In the genomic region with DNA sequence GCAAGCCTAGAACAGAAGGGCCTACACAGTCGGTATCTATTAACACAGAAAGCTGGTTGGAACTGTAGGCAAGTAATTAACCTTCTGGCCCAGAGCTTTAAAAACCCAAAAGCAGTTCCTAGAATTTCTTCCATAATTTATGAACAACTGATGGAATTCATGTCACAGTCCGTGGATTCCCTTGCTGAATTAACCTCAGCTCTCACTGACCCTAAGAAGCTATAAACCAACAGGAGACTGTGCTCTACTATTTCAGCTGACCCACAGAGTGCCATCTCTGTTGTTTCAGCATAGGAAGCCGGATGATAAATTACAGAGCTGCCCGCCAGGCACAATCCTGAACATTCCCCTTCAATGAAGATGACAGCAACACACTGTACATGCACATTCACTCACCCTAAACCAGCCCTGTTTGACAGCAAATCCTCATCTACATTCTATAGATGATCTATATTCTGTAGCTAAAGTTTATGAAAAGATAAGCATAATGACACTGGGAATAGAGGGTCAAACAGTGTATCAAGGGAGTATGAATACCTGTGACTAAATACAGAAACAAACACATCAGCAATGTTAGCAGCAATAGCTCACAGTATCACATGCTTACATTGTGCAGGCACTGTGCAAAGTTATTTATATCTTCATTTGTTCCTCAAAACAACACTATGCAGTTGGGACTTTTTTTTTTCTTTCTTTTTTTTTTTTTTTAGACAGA, we compare ENCODE assay signal across 18 cellular contexts.
DNase-seq lines count a peak whose midpoint lies in the region; ATAC-seq and TF ChIP-seq lines count a peak whose summit lies in the region.
"Had no signal": no experiment of that assay in that cellular context is flagged by ENCODE, and none has a peak within 500 bp of the region (broad histone marks: within the 10 kb centered on the region; RNA-seq: fewer than 3 reads in every experiment).

No MANE protein-coding gene starts in this region.

- ATAC-seq in GM18505 (IDR thresholded peaks at IDR 0.05; ENCODE audit: unreplicated experiment) (peak; percentile 90), GM21423 (IDR thresholded peaks at IDR 0.05; ENCODE audit: unreplicated experiment) (peak; percentile 58), HG03159 (IDR thresholded peaks at IDR 0.05; ENCODE audit: unreplicated experiment) (peak; percentile 72), heart right ventricle (peak; percentile 77 to 98 (median 92)), left lobe of liver (no peak)
- ATAC-seq in activated CD4-positive, alpha-beta T cell treated with anti-CD3 and anti-CD28 coated beads for 36 hours = no peak
- ATAC-seq in activated T-helper 17 cell treated with anti-CD3 and anti-CD28 coated beads, Interleukin-2, amount 50 U/mL, for 72 hours (replicated peaks) = no peak
- ATAC-seq: activated CD4-positive, CD25-positive, alpha-beta regulatory T cell treated with anti-CD3 and anti-CD28 coated beads, Interleukin-2, amount 50 U/mL, for 24 hours; activated T-cell treated with anti-CD3 and anti-CD28 coated beads, Interleukin-2, amount 50 U/mL, for 72 hours; gastroesophageal sphincter had no signal

- H3K27me3 Mint-ChIP-seq in activated CD4-positive, alpha-beta T cell treated with anti-CD3 and anti-CD28 coated beads for 36 hours = no peaks in the 10 kb centered on the region
- H3K27me3 Mint-ChIP-seq in activated T-helper 17 cell treated with anti-CD3 and anti-CD28 coated beads, Interleukin-2, amount 50 U/mL, for 72 hours = peaks cover 4% of the 10 kb centered on the region

- TF ChIP-seq POLR2A in GM18505 (IDR thresholded peaks at IDR 0.05; ENCODE audit: borderline replicate concordance, extremely low read depth, insufficient read depth, insufficient read length) = no peak

- intact Hi-C loops in heart right ventricle (cut with DNase I) = no loop called here
- intact Hi-C loops in activated CD4-positive, alpha-beta T cell treated with anti-CD3 and anti-CD28 coated beads for 36 hours (cut with DNase I, micrococcal nuclease) = no loop called here

- H3K4me1 Mint-ChIP-seq in activated CD4-positive, alpha-beta T cell treated with anti-CD3 and anti-CD28 coated beads for 36 hours = no peaks in the 10 kb centered on the region
- H3K4me1 Mint-ChIP-seq in activated T-helper 17 cell treated with anti-CD3 and anti-CD28 coated beads, Interleukin-2, amount 50 U/mL, for 72 hours = no peaks in the 10 kb centered on the region

- H3K36me3 Mint-ChIP-seq in activated CD4-positive, alpha-beta T cell treated with anti-CD3 and anti-CD28 coated beads for 36 hours (ENCODE audit: low read depth) = no peaks in the 10 kb centered on the region
- H3K36me3 Mint-ChIP-seq in activated T-helper 17 cell treated with anti-CD3 and anti-CD28 coated beads, Interleukin-2, amount 50 U/mL, for 72 hours (ENCODE audit: low read depth) = no peaks in the 10 kb centered on the region

- H3K4me1 ChIP-seq in heart right ventricle = peaks cover 0 to 11% (median 0%) of the 10 kb centered on the region in 9 donors
- H3K4me1 ChIP-seq: gastroesophageal sphincter had no signal

- no peaks in the 10 kb centered on the region for H3K9me3 ChIP-seq in heart right ventricle
- H3K9me3 ChIP-seq: gastroesophageal sphincter had no signal

- H3K9me3 Mint-ChIP-seq in activated CD4-positive, alpha-beta T cell treated with anti-CD3 and anti-CD28 coated beads for 36 hours (ENCODE audit: low read depth) = peaks cover 4% of the 10 kb centered on the region
- H3K9me3 Mint-ChIP-seq in activated T-helper 17 cell treated with anti-CD3 and anti-CD28 coated beads, Interleukin-2, amount 50 U/mL, for 72 hours = no peaks in the 10 kb centered on the region
- H3K9me3 Mint-ChIP-seq: activated T-cell treated with anti-CD3 and anti-CD28 coated beads, Interleukin-2, amount 50 U/mL, for 72 hours had no signal

- no peak for TF ChIP-seq CTCF in heart right ventricle (IDR thresholded peaks at IDR 0.05)

- no peaks in the 10 kb centered on the region for H3K36me3 ChIP-seq in heart right ventricle

- no peak overlapping the region for H3K4me3 ChIP-seq in heart right ventricle
- H3K4me3 ChIP-seq: gastroesophageal sphincter had no signal

- CTCF ChIA-PET in activated CD4-positive, alpha-beta T cell treated with anti-CD3 and anti-CD28 coated beads for 36 hours (lab: Charles Lee) = interaction anchor here (0.8 to 1.1 kb wide), 2 partner anchors 19 to 47 kb away, joined by 3 read pairs; no protein-coding TSS in a partner anchor

- no peak overlapping the region for H3K27ac Mint-ChIP-seq in activated CD4-positive, alpha-beta T cell treated with anti-CD3 and anti-CD28 coated beads for 36 hours
- H3K27ac Mint-ChIP-seq in activated T-helper 17 cell treated with anti-CD3 and anti-CD28 coated beads, Interleukin-2, amount 50 U/mL, for 72 hours = no peak overlapping the region
- H3K27ac Mint-ChIP-seq: activated T-cell treated with anti-CD3 and anti-CD28 coated beads, Interleukin-2, amount 50 U/mL, for 72 hours had no signal

- DNase-seq in heart right ventricle = no peak
- DNase-seq in activated CD4-positive, alpha-beta T cell treated with anti-CD3 and anti-CD28 coated beads for 36 hours = no peak
- DNase-seq in H4 (ENCODE audit: low spot score) = no peak
- DNase-seq in left lobe of liver (ENCODE audit: low spot score) = no peak
- DNase-seq: activated T-cell treated with anti-CD3 and anti-CD28 coated beads, Interleukin-2, amount 50 U/mL, for 72 hours; DMS53; effector memory CD4-positive, alpha-beta T cell; NCI-H1694; NK-92 treated with Interleukin-12 subunit alpha and Interleukin-12 subunit beta, amount 100 ng/mL, for 24 hours; stimulated activated CD4-positive, alpha-beta T cell treated with anti-CD3 and anti-CD28 coated beads, Interleukin-15, amount 100 ng/mL, for 24 hours; stimulated activated CD8-positive, alpha-beta memory T cell treated with anti-CD3 and anti-CD28 coated beads, Interleukin-4, amount 100 ng/mL, for 48 hours; SW 1271 had no signal

- H3K27ac ChIP-seq in heart right ventricle = peak overlapping the region in 9 of 10 donors; percentile 36 to 83 (median 77)
- H3K27ac ChIP-seq: gastroesophageal sphincter had no signal

- no peaks in the 10 kb centered on the region for H3K27me3 ChIP-seq in heart right ventricle
- H3K27me3 ChIP-seq: gastroesophageal sphincter had no signal

- POLR2A ChIA-PET in activated CD4-positive, alpha-beta T cell treated with anti-CD3 and anti-CD28 coated beads for 36 hours (lab: Charles Lee) = no interaction called here

- WGBS in heart right ventricle, 2 donors = 43 to 66% methylated on average over 4 of the region's 4 CpGs

- H3K4me3 Mint-ChIP-seq in activated CD4-positive, alpha-beta T cell treated with anti-CD3 and anti-CD28 coated beads for 36 hours = no peak overlapping the region
- no peak overlapping the region for H3K4me3 Mint-ChIP-seq in activated T-helper 17 cell treated with anti-CD3 and anti-CD28 coated beads, Interleukin-2, amount 50 U/mL, for 72 hours
- H3K4me3 Mint-ChIP-seq: activated T-cell treated with anti-CD3 and anti-CD28 coated beads, Interleukin-2, amount 50 U/mL, for 72 hours had no signal

Comparison
In these comparisons a context has a peak if more than half of its experiments do, and no peak if none do; other contexts are left out.
1. ATAC-seq: peak in GM18505 (single experiment), GM21423 (single experiment), HG03159 (single experiment) and heart right ventricle (8 of 8); none in activated CD4-positive, alpha-beta T cell treated with anti-CD3 and anti-CD28 coated beads for 36 hours (single experiment), activated T-helper 17 cell treated with anti-CD3 and anti-CD28 coated beads, Interleukin-2, amount 50 U/mL, for 72 hours (single experiment) and left lobe of liver (single experiment).